10 cellular contexts compared by ENCODE assay signal in the genomic region with DNA sequence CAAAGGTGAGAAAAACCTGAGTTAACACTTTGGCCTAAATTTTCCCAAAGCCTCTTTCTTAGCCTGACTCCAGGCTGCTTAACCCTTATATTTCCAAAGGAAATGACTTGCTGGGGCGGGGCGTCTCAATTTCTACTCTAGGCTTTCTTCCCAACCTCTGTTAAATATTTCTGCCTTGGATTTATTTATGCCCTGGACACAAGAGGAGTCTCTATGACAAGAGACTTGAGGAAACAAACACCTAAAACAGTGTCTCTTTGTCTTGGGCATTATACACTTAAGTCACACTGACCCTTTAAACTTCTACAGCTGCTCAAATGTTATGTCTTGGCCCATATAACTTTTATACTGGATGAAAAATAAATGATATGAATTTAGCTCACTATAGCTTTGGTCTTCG. TPM values are rescaled to one million over a fixed set of nuclear protein-coding genes. Genes with fewer than 3 reads are reported as not detected.
DNase-seq lines count a peak whose midpoint lies in the region; ATAC-seq, FAIRE-seq and TF ChIP-seq lines count a peak whose summit lies in the region.
"Had no signal": no experiment of that assay in that cellular context is flagged by ENCODE, and none has a peak within 500 bp of the region (broad histone marks: within the 10 kb centered on the region; RNA-seq: fewer than 3 reads in every experiment).

No MANE protein-coding gene starts in this region.

- no peaks in the 10 kb centered on the region for H3K9me3 Mint-ChIP-seq in astrocyte (ENCODE audit: unreplicated experiment)
- H3K9me3 Mint-ChIP-seq: nephron had no signal

- H3K4me2 ChIP-seq in DND-41 (ENCODE audit: insufficient read depth, low read length), result peak overlapping the region; percentile 26
- no peak overlapping the region for H3K4me2 ChIP-seq in Loucy (ENCODE audit: low read depth, low read length, poor library complexity, severe bottlenecking)
- no peak overlapping the region for H3K4me2 ChIP-seq in astrocyte (ENCODE audit: low read length)
- peak overlapping the region; percentile 48 for H3K4me2 ChIP-seq in osteoblast (ENCODE audit: insufficient read depth, low read length)

- DNase-seq in DND-41 (no peak), astrocyte (ENCODE audit: low read depth) (peak; percentile 10), osteoblast (ENCODE audit: insufficient read length, low spot score, missing footprints) (no peak), GM10266 (ENCODE audit: extremely low spot score) (no peak)
- DNase-seq: activated CD4-positive, alpha-beta T cell treated with anti-CD3 and anti-CD28 coated beads, Interleukin-2, amount 50 U/mL, for 1 hour; DMS79 had no signal

- H3K27ac ChIP-seq in DND-41 (ENCODE audit: low read length) (peak overlapping the region; percentile 80), astrocyte (ENCODE audit: low read depth, low read length) (no peak overlapping the region), osteoblast (ENCODE audit: low read depth, low read length) (peak overlapping the region; percentile 85)

- H3K9me3 ChIP-seq in DND-41 (ENCODE audit: insufficient read depth, low read length, severe bottlenecking), result no peaks in the 10 kb centered on the region
- H3K9me3 ChIP-seq in Loucy (ENCODE audit: insufficient read depth, low read depth, low read length), result no peaks in the 10 kb centered on the region
- H3K9me3 ChIP-seq in astrocyte (ENCODE audit: insufficient read depth, low read depth, low read length), result no peaks in the 10 kb centered on the region
- no peaks in the 10 kb centered on the region for H3K9me3 ChIP-seq in osteoblast (ENCODE audit: low read depth, low read length)

- FAIRE-seq in astrocyte (lab: Jason Lieb, UNC), result no peak

- no peaks in the 10 kb centered on the region for H3K36me3 Mint-ChIP-seq in astrocyte (ENCODE audit: low read depth, unreplicated experiment)

- no peaks in the 10 kb centered on the region for H3K27me3 Mint-ChIP-seq in astrocyte (ENCODE audit: low read depth, unreplicated experiment)

- peak overlapping the region; percentile 52 for H3K9ac ChIP-seq in DND-41 (ENCODE audit: low read depth, low read length)
- no peak overlapping the region for H3K9ac ChIP-seq in Loucy (ENCODE audit: low read depth, low read length, poor library complexity, severe bottlenecking)
- no peak overlapping the region for H3K9ac ChIP-seq in astrocyte (ENCODE audit: low read length)

- no peaks in the 10 kb centered on the region for H4K20me1 ChIP-seq in DND-41 (ENCODE audit: insufficient read depth, low read length)
- H4K20me1 ChIP-seq in Loucy (ENCODE audit: insufficient read depth, low read length, poor library complexity, severe bottlenecking), result no peaks in the 10 kb centered on the region
- no peaks in the 10 kb centered on the region for H4K20me1 ChIP-seq in astrocyte (ENCODE audit: insufficient read depth, low read length)
- no peaks in the 10 kb centered on the region for H4K20me1 ChIP-seq in osteoblast (ENCODE audit: insufficient read depth, low read length)

- peak overlapping the region; percentile 99 for H3K27ac Mint-ChIP-seq in astrocyte (ENCODE audit: unreplicated experiment)
- H3K27ac Mint-ChIP-seq: nephron had no signal

- H3K79me2 ChIP-seq in DND-41 (ENCODE audit: insufficient read depth, low read length) (no peaks in the 10 kb centered on the region), Loucy (ENCODE audit: insufficient read depth, low read length) (no peaks in the 10 kb centered on the region), astrocyte (ENCODE audit: insufficient read depth, low read length) (no peaks in the 10 kb centered on the region), osteoblast (ENCODE audit: insufficient read depth, low read length) (no peaks in the 10 kb centered on the region)

- no peaks in the 10 kb centered on the region for H3K27me3 ChIP-seq in DND-41 (ENCODE audit: insufficient read depth, low read length, poor library complexity)
- H3K27me3 ChIP-seq in Loucy (ENCODE audit: insufficient read depth, low read length, poor library complexity, severe bottlenecking), result no peaks in the 10 kb centered on the region
- no peaks in the 10 kb centered on the region for H3K27me3 ChIP-seq in astrocyte (ENCODE audit: insufficient read depth, low read length)
- no peaks in the 10 kb centered on the region for H3K27me3 ChIP-seq in osteoblast (ENCODE audit: insufficient read depth, low read length)

- H3K4me3 Mint-ChIP-seq in astrocyte (ENCODE audit: unreplicated experiment), result no peak overlapping the region
- H3K4me3 Mint-ChIP-seq: nephron had no signal

- ATAC-seq in DND-41 (ENCODE audit: insufficient read depth, low read depth), result 0 out of 3 replicates have a peak, but pooled peaks have one; percentile 2
- no peak for ATAC-seq in GM18867 (IDR thresholded peaks at IDR 0.05; ENCODE audit: unreplicated experiment)
- no peak for ATAC-seq in GM19452 (IDR thresholded peaks at IDR 0.05; ENCODE audit: unreplicated experiment)

- H3K9me2 ChIP-seq in Loucy (replicated peaks; ENCODE audit: low read depth, low read length), result no peaks in the 10 kb centered on the region

- H2AFZ ChIP-seq in DND-41 (ENCODE audit: low read depth, low read length), result peak overlapping the region; percentile 79
- H2AFZ ChIP-seq in Loucy (ENCODE audit: low read length), result peak overlapping the region; percentile 78
- no peak overlapping the region for H2AFZ ChIP-seq in astrocyte (ENCODE audit: low read depth, low read length)
- peak overlapping the region; percentile 69 for H2AFZ ChIP-seq in osteoblast (ENCODE audit: low read length)

- peaks cover 46% of the 10 kb centered on the region for H3K4me1 Mint-ChIP-seq in astrocyte (ENCODE audit: low read depth, unreplicated experiment)

- H3K4me1 ChIP-seq in DND-41 (ENCODE audit: insufficient read depth, low read length), result peaks cover 75% of the 10 kb centered on the region
- H3K4me1 ChIP-seq in Loucy (ENCODE audit: insufficient read depth, low read length, poor library complexity, severe bottlenecking), result peaks cover 30% of the 10 kb centered on the region
- peaks cover 14% of the 10 kb centered on the region for H3K4me1 ChIP-seq in astrocyte (ENCODE audit: insufficient read depth, low read length)
- peaks cover 40% of the 10 kb centered on the region for H3K4me1 ChIP-seq in osteoblast (ENCODE audit: insufficient read depth, low read length)

- TF ChIP-seq CTCF in DND-41 (IDR thresholded peaks at IDR 0.05; ENCODE audit: borderline replicate concordance, extremely low read depth, low read length, poor library complexity, severe bottlenecking) (no peak), Loucy (conservative IDR thresholded peaks at IDR 0.05; ENCODE audit: low read length) (no peak), astrocyte (IDR thresholded peaks at IDR 0.05; ENCODE audit: insufficient read depth, low read depth, low read length) (no peak), osteoblast (IDR thresholded peaks at IDR 0.05; ENCODE audit: extremely low read depth, low read depth, low read length) (no peak), GM10266 (IDR thresholded peaks at IDR 0.05; ENCODE audit: control insufficient read depth, insufficient read depth, low read depth, missing control alignments) (no peak)

- H3F3A ChIP-seq in Loucy (ENCODE audit: low read depth), result 0 out of 2 replicates have a peak, but pooled peaks cover 3% of the 10 kb centered on the region

- no peak overlapping the region for H3K4me3 ChIP-seq in DND-41 (ENCODE audit: low read depth in 1 of 2, low read length in 2 of 2)
- H3K4me3 ChIP-seq in Loucy (ENCODE audit: low read length, poor library complexity, severe bottlenecking), result no peak overlapping the region
- no peak overlapping the region for H3K4me3 ChIP-seq in astrocyte (ENCODE audit: insufficient read depth, low read depth, low read length)
- no peak overlapping the region for H3K4me3 ChIP-seq in osteoblast (ENCODE audit: insufficient read depth, low read length)

- H3K36me3 ChIP-seq in DND-41 (ENCODE audit: insufficient read depth, low read length) (no peaks in the 10 kb centered on the region), Loucy (ENCODE audit: insufficient read depth, low read length) (no peaks in the 10 kb centered on the region), astrocyte (ENCODE audit: insufficient read depth, low read length) (no peaks in the 10 kb centered on the region), osteoblast (ENCODE audit: insufficient read depth, low read length) (no peaks in the 10 kb centered on the region)

RNA-seq across cellular contexts. Expression of gene AP4E1, which starts 28.3 kb away (rescaled TPM):
- total RNA-seq in astrocyte (15.0 and 16.4 TPM in 2 replicates), osteoblast (19.2 and 23.3 TPM in 2 replicates)

Comparison
In these comparisons a context has a peak if more than half of its experiments do, and no peak if none do; other contexts are left out.
1. H3K4me2 ChIP-seq: peak in DND-41 (single experiment) and osteoblast (single experiment); none in Loucy (single experiment) and astrocyte (single experiment).